Comparison of ENCODE assay signal across 23 cellular contexts in the genomic region with DNA sequence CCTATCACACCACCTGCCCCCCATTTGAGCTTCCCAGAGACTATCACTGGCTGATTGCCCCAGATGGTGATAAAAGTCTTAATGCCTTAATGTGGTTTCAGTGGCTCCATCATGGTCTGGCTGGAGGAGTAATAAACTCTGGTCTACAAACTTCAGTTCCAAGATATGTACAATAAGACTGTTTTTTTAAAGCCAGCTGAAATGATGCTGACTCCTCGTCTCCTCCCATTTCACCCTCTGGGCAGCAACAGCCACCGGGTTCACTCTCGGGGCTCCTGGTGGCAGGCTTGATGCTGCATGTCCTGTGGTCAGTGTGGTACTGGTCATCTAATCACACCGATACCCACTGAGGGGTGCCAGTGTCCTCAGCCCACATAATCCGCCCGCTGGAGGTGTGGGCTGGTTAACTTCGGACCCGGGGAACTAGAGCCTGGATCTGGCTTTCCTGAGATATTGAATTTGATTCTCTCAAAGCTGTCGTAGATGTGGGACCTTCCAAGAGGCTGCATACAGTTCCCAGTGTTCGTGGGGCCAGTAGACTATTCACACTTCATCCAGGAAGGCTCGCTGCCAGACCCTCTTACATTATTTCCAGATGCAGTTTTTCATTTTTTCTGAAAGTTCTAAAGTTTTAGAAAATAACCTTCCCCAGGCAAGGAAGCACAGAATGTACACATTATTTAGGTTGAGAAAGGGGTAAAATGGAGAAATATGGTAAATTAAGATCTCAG.
"Had no signal": no experiment of that assay in that cellular context is flagged by ENCODE, and none has a peak within 500 bp of the region (broad histone marks: within the 10 kb centered on the region; RNA-seq: fewer than 3 reads in every experiment).

No MANE protein-coding gene starts in this region.

- H3K27me3 Mint-ChIP-seq: activated CD4-positive, alpha-beta T cell treated with anti-CD3 and anti-CD28 coated beads, Interleukin-2, amount 10 ng/mL, durations not matched to agents 24 days and 14 days had no signal

- H3K4me1 Mint-ChIP-seq: activated CD4-positive, alpha-beta memory T cell treated with anti-CD3 and anti-CD28 coated beads, Interleukin-2, amount 10 ng/mL, durations not matched to agents 7 days and 5 days; activated CD4-positive, alpha-beta T cell treated with anti-CD3 and anti-CD28 coated beads, Interleukin-2, amount 10 ng/mL, durations not matched to agents 24 days and 14 days; activated naive CD8-positive, alpha-beta T cell treated with anti-CD3 and anti-CD28 coated beads, Interleukin-2, amount 50 U/mL, for 24 hours; memory B cell; stimulated activated effector memory CD8-positive, alpha-beta T cell treated with anti-CD3 and anti-CD28 coated beads, Interleukin-12 subunit alpha, Interleukin-12 subunit beta, amount 100 ng/mL, for 72 hours; stimulated activated naive CD8-positive, alpha-beta T cell treated with anti-CD3 and anti-CD28 coated beads, Interleukin-15, amount 100 ng/mL, for 72 hours had no signal

- H3K4me3 Mint-ChIP-seq: activated CD4-positive, alpha-beta memory T cell treated with anti-CD3 and anti-CD28 coated beads, Interleukin-2, amount 10 ng/mL, durations not matched to agents 7 days and 5 days; activated CD4-positive, alpha-beta T cell treated with anti-CD3 and anti-CD28 coated beads, Interleukin-2, amount 10 ng/mL, durations not matched to agents 24 days and 14 days; activated naive CD8-positive, alpha-beta T cell treated with anti-CD3 and anti-CD28 coated beads, Interleukin-2, amount 50 U/mL, for 24 hours; activated T-cell treated with anti-CD3 and anti-CD28 coated beads, Interleukin-2, amount 50 U/mL, for 72 hours; brain; memory B cell; natural killer cell treated with Interleukin-12 subunit alpha and Interleukin-12 subunit beta and Interleukin-15 and Interleukin-18, amount 100 ng/mL, for 72 hours; stimulated activated effector memory CD8-positive, alpha-beta T cell treated with anti-CD3 and anti-CD28 coated beads, Interleukin-12 subunit alpha, Interleukin-12 subunit beta, amount 100 ng/mL, for 72 hours; stimulated activated naive CD8-positive, alpha-beta T cell treated with anti-CD3 and anti-CD28 coated beads, Interleukin-15, amount 100 ng/mL, for 72 hours; T-helper 2 cell treated with Interferon-gamma antibody and Interleukin-4, amounts not matched to agents 5 μg/mL and 100 μg/mL, for 36 hours had no signal

- DNase-seq: activated CD4-positive, alpha-beta memory T cell treated with anti-CD3 and anti-CD28 coated beads, Interleukin-2, amount 10 ng/mL, durations not matched to agents 7 days and 5 days; activated CD4-positive, alpha-beta T cell treated with anti-CD3 and anti-CD28 coated beads, Interleukin-2, amount 10 ng/mL, durations not matched to agents 24 days and 14 days; activated effector memory CD4-positive, alpha-beta T cell treated with Interleukin-2 at 50 U/mL for 16 hours; activated naive CD4-positive, alpha-beta T cell treated with anti-CD3 and anti-CD28 coated beads, Interleukin-2, amount 50 U/mL, for 16 hours; activated naive CD8-positive, alpha-beta T cell treated with anti-CD3 and anti-CD28 coated beads, Interleukin-2, amount 50 U/mL, for 24 hours; activated T-cell treated with anti-CD3 and anti-CD28 coated beads, Interleukin-2, amount 50 U/mL, for 72 hours; caudate nucleus; effector memory CD4-positive, alpha-beta T cell; foreskin melanocyte; ovary; psoas muscle; stimulated activated CD4-positive, alpha-beta T cell treated with anti-CD3 and anti-CD28 coated beads, Interleukin-1b, Interleukin-23, amount 100 ng/mL, for 48 hours; stimulated activated naive CD8-positive, alpha-beta T cell treated with anti-CD3 and anti-CD28 coated beads, Interleukin-15, amount 100 ng/mL, for 72 hours; tibial artery had no signal

- H3K9me3 ChIP-seq: neutrophil, ovary, tibial artery had no signal

- H3K9me3 Mint-ChIP-seq: activated CD4-positive, alpha-beta memory T cell treated with anti-CD3 and anti-CD28 coated beads, Interleukin-2, amount 10 ng/mL, durations not matched to agents 7 days and 5 days; activated CD4-positive, alpha-beta T cell treated with anti-CD3 and anti-CD28 coated beads, Interleukin-2, amount 10 ng/mL, durations not matched to agents 24 days and 14 days; natural killer cell treated with Interleukin-12 subunit alpha and Interleukin-12 subunit beta and Interleukin-15 and Interleukin-18, amount 100 ng/mL, for 72 hours; stimulated activated effector memory CD8-positive, alpha-beta T cell treated with anti-CD3 and anti-CD28 coated beads, Interleukin-12 subunit alpha, Interleukin-12 subunit beta, amount 100 ng/mL, for 72 hours; stimulated activated naive CD8-positive, alpha-beta T cell treated with anti-CD3 and anti-CD28 coated beads, Interleukin-15, amount 100 ng/mL, for 72 hours; T-helper 2 cell treated with Interferon-gamma antibody and Interleukin-4, amounts not matched to agents 5 μg/mL and 100 μg/mL, for 36 hours had no signal

- H3K36me3 ChIP-seq: neutrophil, ovary, tibial artery had no signal

- H3K36me3 Mint-ChIP-seq: brain; memory B cell; natural killer cell treated with Interleukin-12 subunit alpha and Interleukin-12 subunit beta and Interleukin-15 and Interleukin-18, amount 100 ng/mL, for 72 hours; stimulated activated effector memory CD8-positive, alpha-beta T cell treated with anti-CD3 and anti-CD28 coated beads, Interleukin-12 subunit alpha, Interleukin-12 subunit beta, amount 100 ng/mL, for 72 hours had no signal

- H3K4me1 ChIP-seq: psoas muscle, tibial artery had no signal

- H3K4me3 ChIP-seq: ovary, psoas muscle, skin epidermis, tibial artery had no signal

- H3K27me3 ChIP-seq: neutrophil, ovary had no signal

- ATAC-seq: activated CD4-positive, CD25-positive, alpha-beta regulatory T cell treated with anti-CD3 and anti-CD28 coated beads, Interleukin-2, amount 50 U/mL, for 24 hours; activated naive CD8-positive, alpha-beta T cell treated with anti-CD3 and anti-CD28 coated beads, Interleukin-2, amount 50 U/mL, for 24 hours; activated T-cell treated with anti-CD3 and anti-CD28 coated beads, Interleukin-2, amount 50 U/mL, for 72 hours; natural killer cell treated with Interleukin-12 subunit alpha and Interleukin-12 subunit beta and Interleukin-15 and Interleukin-18, amount 100 ng/mL, for 72 hours; psoas muscle; stimulated activated effector memory CD8-positive, alpha-beta T cell treated with anti-CD3 and anti-CD28 coated beads, Interleukin-12 subunit alpha, Interleukin-12 subunit beta, amount 100 ng/mL, for 72 hours; stimulated activated naive CD8-positive, alpha-beta T cell treated with anti-CD3 and anti-CD28 coated beads, Interleukin-15, amount 100 ng/mL, for 72 hours had no signal

- H3K27ac ChIP-seq: neutrophil, ovary, psoas muscle, skin epidermis, tibial artery, VCaP had no signal

- H3K27ac Mint-ChIP-seq: activated CD4-positive, alpha-beta memory T cell treated with anti-CD3 and anti-CD28 coated beads, Interleukin-2, amount 10 ng/mL, durations not matched to agents 7 days and 5 days; activated CD4-positive, alpha-beta T cell treated with anti-CD3 and anti-CD28 coated beads, Interleukin-2, amount 10 ng/mL, durations not matched to agents 24 days and 14 days; activated naive CD8-positive, alpha-beta T cell treated with anti-CD3 and anti-CD28 coated beads, Interleukin-2, amount 50 U/mL, for 24 hours; activated T-cell treated with anti-CD3 and anti-CD28 coated beads, Interleukin-2, amount 50 U/mL, for 72 hours; brain; memory B cell; natural killer cell treated with Interleukin-12 subunit alpha and Interleukin-12 subunit beta and Interleukin-15 and Interleukin-18, amount 100 ng/mL, for 72 hours; stimulated activated effector memory CD8-positive, alpha-beta T cell treated with anti-CD3 and anti-CD28 coated beads, Interleukin-12 subunit alpha, Interleukin-12 subunit beta, amount 100 ng/mL, for 72 hours; T-helper 2 cell treated with Interferon-gamma antibody and Interleukin-4, amounts not matched to agents 5 μg/mL and 100 μg/mL, for 36 hours had no signal
